In the genomic region with DNA sequence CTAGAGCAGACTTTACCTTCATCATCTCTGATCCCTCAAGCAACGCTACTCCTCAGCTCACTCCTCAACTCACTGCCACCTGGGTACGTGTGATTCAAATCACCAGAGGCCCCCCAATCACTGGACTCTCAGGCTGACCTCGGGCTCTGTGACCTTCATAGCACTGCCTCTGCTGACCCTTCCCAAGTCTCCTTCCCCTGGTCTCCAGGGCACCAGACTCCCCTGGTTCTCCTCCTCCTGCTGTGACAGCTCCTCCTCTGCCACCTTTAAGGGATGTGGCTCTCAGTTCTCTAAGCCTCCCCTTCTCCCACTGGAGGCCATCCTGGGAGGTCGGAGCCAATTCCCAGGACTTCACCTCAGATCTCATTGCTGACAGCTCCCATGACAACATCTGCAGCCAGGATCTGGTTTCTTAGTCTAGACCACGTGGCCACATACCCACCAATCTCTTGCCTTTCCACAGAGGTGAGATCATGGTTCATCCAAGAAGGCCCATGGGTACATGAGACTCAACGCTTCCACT, we compare ENCODE assay signal across 23 cellular contexts.
DNase-seq lines count a peak whose midpoint lies in the region; ATAC-seq lines count a peak whose summit lies in the region.
"Had no signal": no experiment of that assay in that cellular context is flagged by ENCODE, and none has a peak within 500 bp of the region (broad histone marks: within the 10 kb centered on the region; RNA-seq: fewer than 3 reads in every experiment).

No MANE protein-coding gene starts in this region.

- no peak overlapping the region for H3K4me3 ChIP-seq in neuronal stem cell (ENCODE audit: low read length in 2 of 2)
- H3K4me3 ChIP-seq: GM12878, right atrium auricular region, upper lobe of left lung had no signal

- H2BK15ac ChIP-seq in neuronal stem cell (ENCODE audit: low read length) = peak overlapping the region; percentile 7

- peak overlapping the region; percentile 55 for H3K27ac Mint-ChIP-seq in activated naive CD8-positive, alpha-beta T cell
- H3K27ac Mint-ChIP-seq in activated naive CD8-positive, alpha-beta T cell treated with anti-CD3 and anti-CD28 coated beads, Interleukin-2, amount 50 U/mL, for 24 hours = no peak overlapping the region
- peak overlapping the region; percentile 18 for H3K27ac Mint-ChIP-seq in activated naive CD8-positive, alpha-beta T cell treated with anti-CD3 and anti-CD28 coated beads for 36 hours

- DNase-seq in DMS 273 (lab: John Stamatoyannopoulos, UW; ENCODE audit: unreplicated experiment) = peak; percentile 27
- no peak for DNase-seq in DMS 273 treated with DMSO at 0.1 percent for 48 hours (lab: John Stamatoyannopoulos, UW)
- DNase-seq in activated naive CD8-positive, alpha-beta T cell treated with anti-CD3 and anti-CD28 coated beads, Interleukin-2, amount 50 U/mL, for 24 hours = no peak
- DNase-seq in activated naive CD8-positive, alpha-beta T cell treated with anti-CD3 and anti-CD28 coated beads for 36 hours = no peak
- no peak for DNase-seq in neuronal stem cell (ENCODE audit: low spot score)
- DNase-seq in NCI-H748 (lab: John Stamatoyannopoulos, UW; ENCODE audit: unreplicated experiment) = no peak
- DNase-seq: activated CD4-positive, alpha-beta T cell treated with anti-CD3 and anti-CD28 coated beads for 48 hours; activated T-cell treated with anti-CD3 and anti-CD28 coated beads for 4 hours; dermis blood vessel endothelial cell; DND-41; glutamatergic neuron; H9; KBM-7; NCI-H1436 treated with DMSO at 0.1 percent for 48 hours; NCI-H526; stimulated activated CD4-positive, alpha-beta T cell treated with anti-CD3 and anti-CD28 coated beads, Interleukin-4, amount 100 ng/mL, for 24 hours had no signal

- no peak overlapping the region for H3K9ac ChIP-seq in neuronal stem cell (ENCODE audit: low read depth, low read length, poor library complexity)

- ATAC-seq in activated naive CD8-positive, alpha-beta T cell treated with anti-CD3 and anti-CD28 coated beads, Interleukin-2, amount 50 U/mL, for 24 hours = no peak
- no peak for ATAC-seq in HG02678 (IDR thresholded peaks at IDR 0.05; ENCODE audit: unreplicated experiment)
- ATAC-seq: GM12878 had no signal

- H3K4me3 Mint-ChIP-seq in activated naive CD8-positive, alpha-beta T cell = no peak overlapping the region
- H3K4me3 Mint-ChIP-seq in activated naive CD8-positive, alpha-beta T cell treated with anti-CD3 and anti-CD28 coated beads, Interleukin-2, amount 50 U/mL, for 24 hours = no peak overlapping the region
- H3K4me3 Mint-ChIP-seq in activated naive CD8-positive, alpha-beta T cell treated with anti-CD3 and anti-CD28 coated beads for 36 hours = no peak overlapping the region
- H3K4me3 Mint-ChIP-seq: H9 had no signal

- peak overlapping the region; percentile 4 for H3K23ac ChIP-seq in neuronal stem cell (ENCODE audit: low read depth, low read length, poor library complexity)

- H3K36me3 Mint-ChIP-seq in activated naive CD8-positive, alpha-beta T cell = peaks cover 38% of the 10 kb centered on the region
- H3K36me3 Mint-ChIP-seq in activated naive CD8-positive, alpha-beta T cell treated with anti-CD3 and anti-CD28 coated beads, Interleukin-2, amount 50 U/mL, for 24 hours (ENCODE audit: low read depth) = peaks cover 60% of the 10 kb centered on the region
- peaks cover 50% of the 10 kb centered on the region for H3K36me3 Mint-ChIP-seq in activated naive CD8-positive, alpha-beta T cell treated with anti-CD3 and anti-CD28 coated beads for 36 hours

- no peak overlapping the region for H3K27ac ChIP-seq in neuronal stem cell (replicated peaks; ENCODE audit: low read length)
- H3K27ac ChIP-seq: 22Rv1, right atrium auricular region, RWPE1, upper lobe of left lung had no signal

- no peaks in the 10 kb centered on the region for H3K36me3 ChIP-seq in neuronal stem cell (replicated peaks in 1 of 2; ENCODE audit: control insufficient read depth in 2 of 2, insufficient read depth in 2 of 2, low read length in 2 of 2)

- H2AK5ac ChIP-seq in neuronal stem cell (ENCODE audit: low read depth, low read length) = no peak overlapping the region

- no peak overlapping the region for H4K8ac ChIP-seq in neuronal stem cell (ENCODE audit: low read depth, low read length)

- peak overlapping the region; percentile 35 for H3K18ac ChIP-seq in neuronal stem cell (ENCODE audit: low read length)

- H2BK12ac ChIP-seq in neuronal stem cell (ENCODE audit: low read length) = no peak overlapping the region

- peaks cover 0 to 6% of the 10 kb centered on the region in 2 donors for H3K9me3 ChIP-seq in neuronal stem cell (replicated peaks in 1 of 2; ENCODE audit: control insufficient read depth in 2 of 2, insufficient read depth in 1 of 2, low read depth in 1 of 2, low read length in 2 of 2)
- H3K9me3 ChIP-seq: right atrium auricular region, upper lobe of left lung had no signal

- no peak overlapping the region for H3K14ac ChIP-seq in neuronal stem cell (ENCODE audit: low read length)

- no peaks in the 10 kb centered on the region for H3K9me3 Mint-ChIP-seq in activated naive CD8-positive, alpha-beta T cell (ENCODE audit: low read depth)
- no peaks in the 10 kb centered on the region for H3K9me3 Mint-ChIP-seq in activated naive CD8-positive, alpha-beta T cell treated with anti-CD3 and anti-CD28 coated beads, Interleukin-2, amount 50 U/mL, for 24 hours
- peaks cover 2% of the 10 kb centered on the region for H3K9me3 Mint-ChIP-seq in activated naive CD8-positive, alpha-beta T cell treated with anti-CD3 and anti-CD28 coated beads for 36 hours
- H3K9me3 Mint-ChIP-seq: H9 had no signal

- H3K27me3 Mint-ChIP-seq in activated naive CD8-positive, alpha-beta T cell = no peaks in the 10 kb centered on the region
- no peaks in the 10 kb centered on the region for H3K27me3 Mint-ChIP-seq in activated naive CD8-positive, alpha-beta T cell treated with anti-CD3 and anti-CD28 coated beads, Interleukin-2, amount 50 U/mL, for 24 hours
- H3K27me3 Mint-ChIP-seq in activated naive CD8-positive, alpha-beta T cell treated with anti-CD3 and anti-CD28 coated beads for 36 hours = no peaks in the 10 kb centered on the region

- H3K4ac ChIP-seq in neuronal stem cell (ENCODE audit: low read length) = no peak overlapping the region

- peaks cover 22% of the 10 kb centered on the region for H3K4me1 Mint-ChIP-seq in activated naive CD8-positive, alpha-beta T cell (ENCODE audit: low read depth)
- peaks cover 29% of the 10 kb centered on the region for H3K4me1 Mint-ChIP-seq in activated naive CD8-positive, alpha-beta T cell treated with anti-CD3 and anti-CD28 coated beads, Interleukin-2, amount 50 U/mL, for 24 hours
- peaks cover 25% of the 10 kb centered on the region for H3K4me1 Mint-ChIP-seq in activated naive CD8-positive, alpha-beta T cell treated with anti-CD3 and anti-CD28 coated beads for 36 hours

- H4K91ac ChIP-seq in neuronal stem cell (ENCODE audit: low read depth, low read length, poor library complexity) = peak overlapping the region; percentile 48

- no peaks in the 10 kb centered on the region for H3K79me1 ChIP-seq in neuronal stem cell (ENCODE audit: low read depth, low read length)

- no peak overlapping the region for H2BK120ac ChIP-seq in neuronal stem cell (ENCODE audit: low read depth, low read length)

- no peak overlapping the region for H3K4me2 ChIP-seq in neuronal stem cell (ENCODE audit: insufficient read depth, low read length, poor library complexity, severe bottlenecking)

- H3K4me1 ChIP-seq in neuronal stem cell (ENCODE audit: control insufficient read depth in 2 of 2, insufficient read depth in 1 of 2, low read depth in 1 of 2, low read length in 2 of 2) = peaks cover 2 to 9% of the 10 kb centered on the region in 2 donors

- no CpG with 5 or more reads among the region's 6 CpGs for WGBS in neuronal stem cell (ENCODE audit: extremely low coverage in 2 of 2, insufficient read length in 2 of 2, insufficient replicate concordance in 1 of 2), 2 donors

- no peak overlapping the region for H2AFZ ChIP-seq in neuronal stem cell (ENCODE audit: low read length)

- no peaks in the 10 kb centered on the region for H3K27me3 ChIP-seq in neuronal stem cell (ENCODE audit: control insufficient read depth in 3 of 3, insufficient read depth in 3 of 3, low read depth in 1 of 3, low read length in 3 of 3)
- H3K27me3 ChIP-seq: right atrium auricular region, upper lobe of left lung had no signal

- H2BK5ac ChIP-seq in neuronal stem cell (ENCODE audit: low read length) = no peak overlapping the region
